31 cellular contexts compared by ENCODE assay signal in the genomic region with DNA sequence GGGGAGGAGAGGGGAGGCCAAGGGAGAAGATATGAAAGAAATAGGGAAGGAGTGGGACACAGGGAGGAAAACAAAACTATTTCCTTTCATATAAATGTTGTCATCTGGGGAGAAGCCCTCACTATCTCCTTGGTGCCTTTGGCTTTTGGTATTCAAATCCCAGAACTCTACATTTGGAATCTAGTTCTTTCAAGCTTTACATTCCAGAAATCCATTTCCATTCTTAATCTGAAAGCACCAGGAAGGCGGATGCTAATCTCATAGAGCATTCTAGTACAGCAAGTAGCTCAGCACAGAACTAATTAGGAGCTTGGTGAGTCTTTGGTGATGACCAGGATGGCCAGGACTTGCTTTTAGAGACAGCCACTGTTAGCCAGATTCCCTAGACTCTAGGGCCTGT.
"Had no signal": no experiment of that assay in that cellular context is flagged by ENCODE, and none has a peak within 500 bp of the region (broad histone marks: within the 10 kb centered on the region; RNA-seq: fewer than 3 reads in every experiment).

No MANE protein-coding gene starts in this region.

- H3K9me3 Mint-ChIP-seq: naive thymus-derived CD8-positive, alpha-beta T cell; stimulated activated memory B cell treated with anti-CD40 and anti-IgM and Interleukin-4, amounts not matched to agents 10 μg/mL and 1 μg/mL and 100 μg/mL, for 72 hours; stimulated activated naive CD8-positive, alpha-beta T cell treated with anti-CD3 and anti-CD28 coated beads, Interleukin-15, amount 100 ng/mL, for 72 hours; type B pancreatic cell had no signal

- H3K27me3 ChIP-seq: hepatocyte, left lung, pancreas, sigmoid colon, spleen, tibial nerve, uterus had no signal

- ATAC-seq: left colon; left lung; lower lobe of right lung; naive thymus-derived CD8-positive, alpha-beta T cell; pancreas; right cardiac atrium; stimulated activated memory B cell treated with anti-CD40 and anti-IgM and Interleukin-4, amounts not matched to agents 10 μg/mL and 1 μg/mL and 100 μg/mL, for 72 hours; stimulated activated naive CD8-positive, alpha-beta T cell treated with anti-CD3 and anti-CD28 coated beads, Interleukin-15, amount 100 ng/mL, for 72 hours had no signal

- H3K27me3 Mint-ChIP-seq: naive thymus-derived CD8-positive, alpha-beta T cell; stimulated activated memory B cell treated with anti-CD40 and anti-IgM and Interleukin-4, amounts not matched to agents 10 μg/mL and 1 μg/mL and 100 μg/mL, for 72 hours; stimulated activated naive CD8-positive, alpha-beta T cell treated with anti-CD3 and anti-CD28 coated beads, Interleukin-15, amount 100 ng/mL, for 72 hours; type B pancreatic cell had no signal

- H3K4me3 Mint-ChIP-seq: immature natural killer cell; naive thymus-derived CD8-positive, alpha-beta T cell; nephron; neural crest cell; stimulated activated memory B cell treated with anti-CD40 and anti-IgM and Interleukin-4, amounts not matched to agents 10 μg/mL and 1 μg/mL and 100 μg/mL, for 72 hours; stimulated activated naive CD8-positive, alpha-beta T cell treated with anti-CD3 and anti-CD28 coated beads, Interleukin-15, amount 100 ng/mL, for 72 hours; type B pancreatic cell had no signal

- DNase-seq: immature natural killer cell; kidney; left colon; left lung; lower lobe of right lung; mammary epithelial cell; mesenchymal stem cell; naive thymus-derived CD8-positive, alpha-beta T cell; nucleus accumbens; pancreas; posterior cingulate gyrus; retina; right cardiac atrium; sigmoid colon; small intestine; spleen; stimulated activated CD4-positive, alpha-beta T cell treated with anti-CD3 and anti-CD28 coated beads, Interleukin-1b, Interleukin-23, amount 100 ng/mL, for 48 hours; stimulated activated CD4-positive, alpha-beta T cell treated with anti-CD3 and anti-CD28 coated beads, Interleukin-2, amount 100 ng/mL, for 48 hours; stimulated activated CD4-positive, alpha-beta T cell treated with anti-CD3 and anti-CD28 coated beads, Interleukin-4, amount 100 ng/mL, for 4 hours; stimulated activated CD8-positive, alpha-beta memory T cell treated with anti-CD3 and anti-CD28 coated beads, Interleukin-4, amount 100 ng/mL, for 48 hours; stimulated activated naive CD4-positive, alpha-beta T cell treated with Interleukin-2 at 50 U/mL for 16 hours; stimulated activated naive CD8-positive, alpha-beta T cell treated with anti-CD3 and anti-CD28 coated beads, Interleukin-15, amount 100 ng/mL, for 72 hours; substantia nigra; uterus had no signal

- H3K36me3 ChIP-seq: lower lobe of right lung, pancreas, prostate gland, uterus had no signal

- H3K27ac Mint-ChIP-seq: immature natural killer cell; naive thymus-derived CD8-positive, alpha-beta T cell; nephron; stimulated activated memory B cell treated with anti-CD40 and anti-IgM and Interleukin-4, amounts not matched to agents 10 μg/mL and 1 μg/mL and 100 μg/mL, for 72 hours; stimulated activated naive CD8-positive, alpha-beta T cell treated with anti-CD3 and anti-CD28 coated beads, Interleukin-15, amount 100 ng/mL, for 72 hours; type B pancreatic cell had no signal

- H3K4me3 ChIP-seq: hepatocyte, left lung, lower lobe of right lung, pancreas, prostate gland, sigmoid colon, spleen, tibial nerve, uterus had no signal

- H3K4me1 Mint-ChIP-seq: immature natural killer cell; neural crest cell; stimulated activated naive CD8-positive, alpha-beta T cell treated with anti-CD3 and anti-CD28 coated beads, Interleukin-15, amount 100 ng/mL, for 72 hours had no signal
